In the genomic region with DNA sequence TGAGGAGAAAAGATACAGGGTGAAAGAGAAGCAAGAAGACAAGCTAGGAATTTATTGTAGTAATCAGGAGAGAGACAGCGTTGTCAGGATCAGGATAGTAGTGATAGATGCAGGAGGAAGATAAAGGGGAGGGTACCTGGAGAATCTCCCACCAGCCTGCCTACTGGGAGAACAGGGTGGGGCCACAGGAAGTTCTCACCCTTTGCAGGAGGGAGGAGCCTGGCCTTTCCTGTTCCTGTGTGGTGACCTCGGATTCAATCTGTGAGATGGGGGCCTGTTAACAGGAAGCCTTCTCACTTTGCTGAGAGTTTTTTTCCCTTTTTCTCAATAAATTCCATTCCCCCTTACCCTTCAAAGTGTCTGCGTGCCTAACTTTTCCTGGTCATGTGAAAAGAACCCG, we compare ENCODE assay signal across 1 cellular context.
TF ChIP-seq lines count a peak whose summit lies in the region.

No MANE protein-coding gene starts in this region.

TF ChIP-seq in WTC11, 78 proteins besides CTCF, POLR2A, EP300 and RAD21 (continued from another document):
- no peak for TF ChIP-seq PRDM15 (CRISPR knock-in tag; IDR thresholded peaks at IDR 0.05)
- TF ChIP-seq STAT6 (CRISPR knock-in tag; conservative IDR thresholded peaks at IDR 0.05; ENCODE audit: low read depth), result no peak
- no peak for TF ChIP-seq MAX (CRISPR knock-in tag; IDR thresholded peaks at IDR 0.05)
- no peak for TF ChIP-seq ZBTB21 (CRISPR knock-in tag; IDR thresholded peaks at IDR 0.05; ENCODE audit: borderline replicate concordance)
- no peak for TF ChIP-seq ZNF423 (CRISPR knock-in tag; IDR thresholded peaks at IDR 0.05)
- TF ChIP-seq TP53 (CRISPR knock-in tag; IDR thresholded peaks at IDR 0.05), result no peak
- no peak for TF ChIP-seq TEAD4 (CRISPR knock-in tag; IDR thresholded peaks at IDR 0.05)
- no peak for TF ChIP-seq SP1 (CRISPR knock-in tag; conservative IDR thresholded peaks at IDR 0.05)
TF ChIP-seq in WTC11: peak in this region for 0.
